ENCODE assay signal across 30 cellular contexts in genomic region chr10:98337484-98337883, GRCh38.
"Had no signal": no experiment of that assay in that cellular context is flagged by ENCODE, and none has a peak within 500 bp of the region (broad histone marks: within the 10 kb centered on the region; RNA-seq: fewer than 3 reads in every experiment).

No MANE protein-coding gene starts in this region.

- H3K9me3 Mint-ChIP-seq: activated CD4-positive, alpha-beta T cell treated with anti-CD3 and anti-CD28 coated beads, Interleukin-2, amount 10 ng/mL, durations not matched to agents 24 days and 14 days; activated CD8-positive, alpha-beta T cell treated with anti-CD3 and anti-CD28 coated beads for 36 hours; activated naive CD4-positive, alpha-beta T cell treated with anti-CD3 and anti-CD28 coated beads for 36 hours; activated naive CD4-positive, alpha-beta T cell treated with anti-CD3 and anti-CD28 coated beads, Interleukin-2, amount 50 U/mL, for 72 hours; activated T-helper 1 cell treated with anti-CD3 and anti-CD28 coated beads, Interleukin-12 subunit alpha, Interleukin-12 subunit beta, Interleukin-2, Interleukin-4 antibody, amounts not matched to agents 30 ng/mL and 10 ng/mL and 1 ng/mL, durations not matched to agents 14 hours and 24 hours and 36 hours; IgD-negative memory B cell had no signal

- H3K4me3 Mint-ChIP-seq: activated CD4-positive, alpha-beta T cell treated with anti-CD3 and anti-CD28 coated beads, Interleukin-2, amount 10 ng/mL, durations not matched to agents 24 days and 14 days; activated CD8-positive, alpha-beta T cell treated with anti-CD3 and anti-CD28 coated beads for 36 hours; activated naive CD4-positive, alpha-beta T cell treated with anti-CD3 and anti-CD28 coated beads for 36 hours; activated T-helper 1 cell treated with anti-CD3 and anti-CD28 coated beads, Interleukin-12 subunit alpha, Interleukin-12 subunit beta, Interleukin-2, Interleukin-4 antibody, amounts not matched to agents 30 ng/mL and 10 ng/mL and 1 ng/mL, durations not matched to agents 14 hours and 24 hours and 36 hours; IgD-negative memory B cell had no signal

- H3K36me3 Mint-ChIP-seq: activated naive CD4-positive, alpha-beta T cell treated with anti-CD3 and anti-CD28 coated beads, Interleukin-2, amount 50 U/mL, for 72 hours had no signal

- H3K36me3 ChIP-seq: adrenal gland, brain microvascular endothelial cell, SJCRH30, WERI-Rb-1 had no signal

- H3K4me1 ChIP-seq: SJCRH30 had no signal

- ATAC-seq: activated CD8-positive, alpha-beta T cell treated with anti-CD3 and anti-CD28 coated beads for 36 hours; activated naive CD4-positive, alpha-beta T cell treated with anti-CD3 and anti-CD28 coated beads, Interleukin-2, amount 50 U/mL, for 72 hours; Panc1 had no signal

- DNase-seq: activated CD4-positive, alpha-beta T cell treated with anti-CD3 and anti-CD28 coated beads, Interleukin-2, amount 10 ng/mL, durations not matched to agents 24 days and 14 days; activated CD4-positive, alpha-beta T cell treated with anti-CD3 and anti-CD28 coated beads, Interleukin-2, amount 50 U/mL, for 4 hours; activated CD4-positive, CD25-positive, alpha-beta regulatory T cell; activated CD8-positive, alpha-beta T cell treated with anti-CD3 and anti-CD28 coated beads for 36 hours; activated gamma-delta T cell treated with Interleukin-2 at 50 U/mL for 16 hours; activated naive CD4-positive, alpha-beta T cell treated with anti-CD3 and anti-CD28 coated beads for 36 hours; activated T-cell treated with anti-CD3 and anti-CD28 coated beads, Interleukin-2, amount 50 U/mL, for 1 hour; adrenal gland; brain microvascular endothelial cell; Karpas-422; KBM-7; NCI-H1105; NCI-H1417 treated with DMSO at 0.1 percent for 48 hours; NCI-H187 treated with DMSO at 0.1 percent for 48 hours; NCI-H2081; NCI-H2171 treated with DMSO at 0.1 percent for 48 hours; NCI-H226; NCI-H446 treated with DMSO at 0.1 percent for 48 hours; NCI-H524; NCI-H69; NCI-H82; SHP77; SJCRH30; T1000; WERI-Rb-1 had no signal

- H3K27me3 ChIP-seq: adrenal gland, brain microvascular endothelial cell had no signal

- H3K4me3 ChIP-seq: adrenal gland, SJCRH30, SK-N-MC had no signal

- H3K9me3 ChIP-seq: adrenal gland, SJCRH30 had no signal

- H3K27ac ChIP-seq: adrenal gland, brain microvascular endothelial cell, SJCRH30, SK-N-MC, WERI-Rb-1 had no signal

- H3K27ac Mint-ChIP-seq: activated CD4-positive, alpha-beta T cell treated with anti-CD3 and anti-CD28 coated beads, Interleukin-2, amount 10 ng/mL, durations not matched to agents 24 days and 14 days; activated CD8-positive, alpha-beta T cell treated with anti-CD3 and anti-CD28 coated beads for 36 hours; activated naive CD4-positive, alpha-beta T cell treated with anti-CD3 and anti-CD28 coated beads for 36 hours; activated naive CD4-positive, alpha-beta T cell treated with anti-CD3 and anti-CD28 coated beads, Interleukin-2, amount 50 U/mL, for 72 hours; activated T-helper 1 cell treated with anti-CD3 and anti-CD28 coated beads, Interleukin-12 subunit alpha, Interleukin-12 subunit beta, Interleukin-2, Interleukin-4 antibody, amounts not matched to agents 30 ng/mL and 10 ng/mL and 1 ng/mL, durations not matched to agents 14 hours and 24 hours and 36 hours; IgD-negative memory B cell had no signal

- H3K4me1 Mint-ChIP-seq: activated CD4-positive, alpha-beta T cell treated with anti-CD3 and anti-CD28 coated beads, Interleukin-2, amount 10 ng/mL, durations not matched to agents 24 days and 14 days had no signal
